In the genomic region with DNA sequence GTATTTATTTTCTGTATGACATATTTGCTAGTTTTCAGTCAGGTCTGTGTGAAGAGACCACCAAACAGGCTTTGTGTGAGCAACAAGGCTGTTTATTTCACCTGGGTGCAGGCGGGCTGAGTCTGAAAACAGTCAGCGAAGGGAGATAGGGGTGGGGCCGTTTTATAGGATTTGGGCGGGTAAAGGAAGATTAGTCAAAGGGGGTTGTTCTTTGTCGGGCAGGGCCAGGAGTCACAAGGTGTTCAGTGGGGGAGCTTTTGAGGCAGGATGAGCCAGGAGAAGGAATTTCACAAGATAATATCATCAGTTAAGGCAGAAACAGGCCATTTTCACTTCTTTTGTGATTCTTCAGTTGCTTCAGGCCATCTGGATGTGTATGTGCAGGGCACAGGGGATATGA, we compare ENCODE assay signal across 1 cellular context. TPM values are rescaled to one million over a fixed set of nuclear protein-coding genes. Genes with fewer than 3 reads are reported as not detected.
"Had no signal": no experiment of that assay in that cellular context is flagged by ENCODE, and none has a peak within 500 bp of the region (broad histone marks: within the 10 kb centered on the region; RNA-seq: fewer than 3 reads in every experiment).

No MANE protein-coding gene starts in this region.

RNA-seq across cellular contexts. Expression of a gene that starts 24.9 kb away (rescaled TPM):
- total RNA-seq: activated CD4-positive, alpha-beta T cell treated with anti-CD3 and anti-CD28 coated beads, Interleukin-2, amount 10 ng/mL, durations not matched to agents 7 days and 5 days had no signal
